Comparison of ENCODE assay signal across 8 cellular contexts in genomic region chr16:3716831-3717234, GRCh38. TPM values are rescaled to one million over a fixed set of nuclear protein-coding genes. Genes with fewer than 3 reads are reported as not detected.
DNase-seq lines count a peak whose midpoint lies in the region; ATAC-seq and TF ChIP-seq lines count a peak whose summit lies in the region.

No MANE protein-coding gene starts in this region.

- no peak for TF ChIP-seq POLR2A in tibial nerve (IDR thresholded peaks at IDR 0.05)

- no peaks in the 10 kb centered on the region for H3K9me3 ChIP-seq in tibial nerve

- peaks cover 16% of the 10 kb centered on the region for H3K4me1 Mint-ChIP-seq in nephron

- TF ChIP-seq CTCF in epithelial cell of proximal tubule (conservative IDR thresholded peaks at IDR 0.05; ENCODE audit: low read depth, low read length) = no peak
- no peak for TF ChIP-seq CTCF in nephron (IDR thresholded peaks at IDR 0.05; ENCODE audit: unreplicated experiment in 3 of 3)
- no peak for TF ChIP-seq CTCF in tibial nerve (IDR thresholded peaks at IDR 0.05)

- H3K27me3 Mint-ChIP-seq in nephron (ENCODE audit: low read depth) = no peaks in the 10 kb centered on the region

- no peak for TF ChIP-seq EP300 in tibial nerve (IDR thresholded peaks at IDR 0.05)

- no peaks in the 10 kb centered on the region for H3K27me3 ChIP-seq in tibial nerve

- DNase-seq in DMS79 treated with DMSO at 0.1 percent for 48 hours (lab: John Stamatoyannopoulos, UW) (peak; percentile 13), epithelial cell of proximal tubule (ENCODE audit: low read depth) (no peak), tibial nerve (ENCODE audit: low spot score in 2 of 2) (no peak), superior temporal gyrus (ENCODE audit: extremely low spot score) (no peak)
- DNase-seq in Jurkat, Clone E6-1 (ENCODE audit: low read depth, low spot score) = no peak

- H3K27ac ChIP-seq in tibial nerve = peak overlapping the region; percentile 85 to 95 (median 92)

- H3K27ac Mint-ChIP-seq in nephron = peak overlapping the region; percentile 30 to 44 (median 44)

- H3K4me3 Mint-ChIP-seq in nephron = peak overlapping the region; percentile 85 to 89 (median 86)

- H3K36me3 ChIP-seq in tibial nerve = peaks cover 0 to 19% (median 0%) of the 10 kb centered on the region in 3 donors

- H3K36me3 Mint-ChIP-seq in nephron (ENCODE audit: low read depth) = peaks cover 19% of the 10 kb centered on the region

- WGBS in tibial nerve, 2 donors = 1 to 5% methylated on average over 13 to 34 of the region's 34 CpGs

- H3K4me3 ChIP-seq in Jurkat, Clone E6-1 (ENCODE audit: low read length) = peak overlapping the region; percentile 91
- peak overlapping the region; percentile 98 for H3K4me3 ChIP-seq in epithelial cell of proximal tubule (ENCODE audit: low read depth, low read length)
- H3K4me3 ChIP-seq in tibial nerve = peak overlapping the region; percentile 80 to 96 (median 86)

- peaks cover 0 to 26% (median 5%) of the 10 kb centered on the region in 4 donors for H3K4me1 ChIP-seq in tibial nerve

- no peaks in the 10 kb centered on the region for H3K9me3 Mint-ChIP-seq in nephron

- peak; percentile 16 for ATAC-seq in GM21390 (IDR thresholded peaks at IDR 0.05; ENCODE audit: unreplicated experiment)
- ATAC-seq in activated CD4-positive, CD25-positive, alpha-beta regulatory T cell treated with anti-CD3 and anti-CD28 coated beads, Interleukin-2, amount 50 U/mL, for 24 hours = peak; percentile 19 to 26

RNA-seq across cellular contexts. Expression of gene TRAP1, which starts 0.5 kb away (rescaled TPM):
- 166 TPM for polyA plus RNA-seq in Jurkat, Clone E6-1 (2012; ENCODE audit: insufficient read depth, insufficient read length)
- 143 and 158 TPM in 2 replicates for total RNA-seq in epithelial cell of proximal tubule
- 100 to 1,000 TPM in 1 of 4 donors, 10 to 100 TPM in 3; 61.6 to 146 (median 74.2) TPM for total RNA-seq in tibial nerve
